Comparison of ENCODE assay signal across 26 cellular contexts in genomic region chr2:18156002-18156401, GRCh38.
"Had no signal": no experiment of that assay in that cellular context is flagged by ENCODE, and none has a peak within 500 bp of the region (broad histone marks: within the 10 kb centered on the region; RNA-seq: fewer than 3 reads in every experiment).

No MANE protein-coding gene starts in this region.

- DNase-seq: activated B cell treated with CpG ODN at 0.5 μM for 24 hours; activated CD4-positive, alpha-beta T cell treated with anti-CD3 and anti-CD28 coated beads for 48 hours; activated CD4-positive, alpha-beta T cell treated with anti-CD3 and anti-CD28 coated beads, Interleukin-2, amount 50 U/mL, for 1 hour; activated CD4-positive, alpha-beta T cell treated with anti-CD3 and anti-CD28 coated beads, Interleukin-2, amount 50 U/mL, for 48 hours; activated CD8-positive, alpha-beta memory T cell treated with anti-CD3 and anti-CD28 coated beads for 24 hours; activated CD8-positive, alpha-beta T cell treated with anti-CD3 and anti-CD28 coated beads for 36 hours; activated effector memory CD4-positive, alpha-beta T cell treated with Interleukin-2 at 50 U/mL for 16 hours; activated gamma-delta T cell treated with Interleukin-2 at 50 U/mL for 16 hours; activated naive CD4-positive, alpha-beta T cell treated with anti-CD3 and anti-CD28 coated beads, Interleukin-2, amount 50 U/mL, for 16 hours; activated naive CD4-positive, alpha-beta T cell treated with Interleukin-2 at 50 U/mL for 16 hours; activated T-cell treated with anti-CD3 and anti-CD28 coated beads, Interleukin-2, amount 50 U/mL, for 4 hours; amygdala; aorta; brain microvascular endothelial cell; dorsolateral prefrontal cortex; effector memory CD4-positive, alpha-beta T cell; endodermal cell; foreskin fibroblast; head of caudate nucleus; T-helper 17 cell; T1000; WERI-Rb-1 had no signal

- H3K4me3 ChIP-seq: coronary artery, dorsolateral prefrontal cortex had no signal

- H3K27ac ChIP-seq: brain microvascular endothelial cell, coronary artery, dorsolateral prefrontal cortex, WERI-Rb-1 had no signal

- ATAC-seq: activated CD4-positive, CD25-positive, alpha-beta regulatory T cell treated with anti-CD3 and anti-CD28 coated beads, Interleukin-2, amount 50 U/mL, for 24 hours; activated CD8-positive, alpha-beta T cell treated with anti-CD3 and anti-CD28 coated beads for 36 hours; activated T-cell treated with anti-CD3 and anti-CD28 coated beads, Interleukin-2, amount 50 U/mL, for 4 hours; activated T-helper 17 cell treated with anti-CD3 and anti-CD28 coated beads, Interleukin-2, amount 50 U/mL, for 72 hours; esophagus mucosa; T-helper 17 cell had no signal

- H3K27me3 ChIP-seq: brain microvascular endothelial cell had no signal

- H3K36me3 ChIP-seq: brain microvascular endothelial cell, WERI-Rb-1 had no signal
